37 cellular contexts compared by ENCODE assay signal in genomic region chr13:64791373-64791772, GRCh38.
DNase-seq lines count a peak whose midpoint lies in the region; ATAC-seq, FAIRE-seq and TF ChIP-seq lines count a peak whose summit lies in the region.
"Had no signal": no experiment of that assay in that cellular context is flagged by ENCODE, and none has a peak within 500 bp of the region (broad histone marks: within the 10 kb centered on the region; RNA-seq: fewer than 3 reads in every experiment).

No MANE protein-coding gene starts in this region.

- H3K27me3 Mint-ChIP-seq in GM23338 (ENCODE audit: insufficient read depth, low read depth, poor library complexity), result no peaks in the 10 kb centered on the region
- H3K27me3 Mint-ChIP-seq: B cell; CD4-positive, alpha-beta memory T cell; CD4-positive, alpha-beta T cell; CD4-positive, CD25-positive, alpha-beta regulatory T cell; CD8-positive, alpha-beta memory T cell had no signal

- no peak for TF ChIP-seq RAD21 in GM12878 (IDR thresholded peaks at IDR 0.05; ENCODE audit: insufficient read depth, low read depth, low read length)

- H3K4me1 ChIP-seq in GM23338 (ENCODE audit: insufficient read depth) (no peaks in the 10 kb centered on the region), GM12878 (ENCODE audit: control insufficient read depth, insufficient read depth, low read length) (no peaks in the 10 kb centered on the region), esophagus muscularis mucosa (no peaks in the 10 kb centered on the region), Karpas-422 (ENCODE audit: low read length) (no peaks in the 10 kb centered on the region)
- H3K4me1 ChIP-seq: A549, BE2C, BLaER1, Caco-2 had no signal

- H3K27me3 ChIP-seq in GM23338 (ENCODE audit: insufficient read depth) (no peaks in the 10 kb centered on the region), GM12878 (replicated peaks in 1 of 2; ENCODE audit: control insufficient read depth in 2 of 2, insufficient read depth in 2 of 2, low read length in 1 of 2) (no peaks in the 10 kb centered on the region), esophagus muscularis mucosa (no peaks in the 10 kb centered on the region), Karpas-422 (ENCODE audit: low read length) (no peaks in the 10 kb centered on the region)
- H3K27me3 ChIP-seq: BE2C; BLaER1; BLaER1 treated with 17β-estradiol and CSF1 and Interleukin-3, amounts not matched to agents 10 nM and 100 nM had no signal

- intact Hi-C loops in GM12878 (cut with micrococcal nuclease; ENCODE audit: unreplicated experiment), result no loop called here
- intact Hi-C loops in esophagus muscularis mucosa (cut with DNase I), result no loop called here

- no peak overlapping the region for H3K4me3 ChIP-seq in GM23338
- H3K4me3 ChIP-seq in GM12878, result no peak overlapping the region
- H3K4me3 ChIP-seq in esophagus muscularis mucosa, result no peak overlapping the region
- no peak overlapping the region for H3K4me3 ChIP-seq in Karpas-422 (ENCODE audit: low read length)
- H3K4me3 ChIP-seq: A549; BLaER1; BLaER1 treated with 17β-estradiol and CSF1 and Interleukin-3, amounts not matched to agents 10 nM and 100 nM had no signal

- no peaks in the 10 kb centered on the region for H3K79me2 ChIP-seq in GM23338 (replicated peaks; ENCODE audit: insufficient read depth)
- H3K79me2 ChIP-seq in GM12878 (ENCODE audit: control insufficient read depth, insufficient read depth, low read length), result no peaks in the 10 kb centered on the region
- no peaks in the 10 kb centered on the region for H3K79me2 ChIP-seq in Karpas-422 (ENCODE audit: low read length)

- H3F3A ChIP-seq in GM23338 (replicated peaks; ENCODE audit: low read depth), result no peaks in the 10 kb centered on the region

- H3K27ac ChIP-seq in GM23338 (ENCODE audit: low read depth) (no peak overlapping the region), GM12878 (ENCODE audit: control insufficient read depth, insufficient read depth) (no peak overlapping the region), esophagus muscularis mucosa (replicated peaks in 1 of 4) (no peak overlapping the region), Karpas-422 (ENCODE audit: low read length) (no peak overlapping the region)
- H3K27ac ChIP-seq: 22Rv1; A549; BLaER1; BLaER1 treated with 17β-estradiol and CSF1 and Interleukin-3, amounts not matched to agents 10 nM and 100 nM; C4-2B had no signal

- H3K27ac Mint-ChIP-seq in GM23338, result no peak overlapping the region
- H3K27ac Mint-ChIP-seq: B cell; CD14-positive monocyte; CD4-positive, alpha-beta memory T cell; CD4-positive, alpha-beta T cell; CD4-positive, CD25-positive, alpha-beta regulatory T cell; CD8-positive, alpha-beta memory T cell; CD8-positive, alpha-beta T cell had no signal

- no peaks in the 10 kb centered on the region for H3K4me1 Mint-ChIP-seq in GM23338
- H3K4me1 Mint-ChIP-seq: B cell; CD14-positive monocyte; CD4-positive, alpha-beta memory T cell; CD4-positive, CD25-positive, alpha-beta regulatory T cell; CD8-positive, alpha-beta memory T cell had no signal

- H3K9me3 ChIP-seq in GM12878 (replicated peaks; ENCODE audit: control insufficient read depth, insufficient read depth, low read length) (no peaks in the 10 kb centered on the region), esophagus muscularis mucosa (no peaks in the 10 kb centered on the region), Karpas-422 (ENCODE audit: low read length) (no peaks in the 10 kb centered on the region)
- H3K9me3 ChIP-seq: A549, BE2C, BLaER1 had no signal

- no peak for FAIRE-seq in GM12878 (lab: Jason Lieb, UNC)
- FAIRE-seq: A204.1, A549, D721Med had no signal

- H3K9me2 ChIP-seq in GM23338 (ENCODE audit: insufficient read depth), result no peaks in the 10 kb centered on the region; the same call in 1 of the 2 replicates
- H3K9me2 ChIP-seq in Karpas-422 (replicated peaks; ENCODE audit: insufficient read depth, low read length), result no peaks in the 10 kb centered on the region

- in situ Hi-C loops in GM12878 (cut with MboI), result no loop called here

- 0 out of 2 replicates have a peak overlapping the region, but pooled peaks have one; percentile 50 for H2AFZ ChIP-seq in GM23338
- H2AFZ ChIP-seq in GM12878 (ENCODE audit: control insufficient read depth, low read depth, low read length), result no peak overlapping the region
- H2AFZ ChIP-seq in Karpas-422 (ENCODE audit: low read length), result no peak overlapping the region

- no TSS peak for BruUV-seq in GM12878 (replicated peaks; lab: Mats Ljungman, UMichigan)

- no peak for DNase-seq in GM23338 (ENCODE audit: low spot score)
- no peak for DNase-seq in GM12878 (ENCODE audit: low read depth, low spot score)
- no peak for DNase-seq in HEK293T (ENCODE audit: extremely low spot score)
- DNase-seq in esophagus muscularis mucosa (ENCODE audit: extremely low spot score), result no peak
- DNase-seq in Karpas-422, result no peak
- no peak for DNase-seq in AG08396 (ENCODE audit: low spot score)
- DNase-seq: 8988T; ACHN; AML-193; BE2C; C1 segment of cervical spinal cord; Caco-2; Calu3; CD4-positive, alpha-beta memory T cell; CD4-positive, alpha-beta T cell; CD4-positive, CD25-positive, alpha-beta regulatory T cell; CD8-positive, alpha-beta memory T cell; CD8-positive, alpha-beta T cell; COR-L47; DMS 273 treated with DMSO at 0.1 percent for 48 hours; DMS153; DMS53; DMS79; DMS79 treated with DMSO at 0.1 percent for 48 hours; DND-41; EL had no signal

- no peaks in the 10 kb centered on the region for H3K9me3 Mint-ChIP-seq in GM23338

- SMC1A ChIA-PET in GM12878 (lab: Charles Lee; ENCODE audit: uncharacterized antibody, unreplicated experiment), result no interaction called here

- no peaks in the 10 kb centered on the region for H3K36me3 Mint-ChIP-seq in GM23338 (ENCODE audit: low read depth)
- H3K36me3 Mint-ChIP-seq: CD14-positive monocyte; CD4-positive, alpha-beta memory T cell; CD4-positive, CD25-positive, alpha-beta regulatory T cell; CD8-positive, alpha-beta memory T cell; CD8-positive, alpha-beta T cell had no signal

- no peaks in the 10 kb centered on the region for H4K20me1 ChIP-seq in GM23338 (replicated peaks; ENCODE audit: insufficient read depth)
- no peaks in the 10 kb centered on the region for H4K20me1 ChIP-seq in GM12878 (ENCODE audit: control insufficient read depth, insufficient read depth)
- no peaks in the 10 kb centered on the region for H4K20me1 ChIP-seq in Karpas-422 (ENCODE audit: insufficient read depth, low read depth, low read length)
- H4K20me1 ChIP-seq: BLaER1; BLaER1 treated with 17β-estradiol and CSF1 and Interleukin-3, amounts not matched to agents 10 nM and 100 nM had no signal

- TF ChIP-seq EP300 in GM12878 (IDR thresholded peaks at IDR 0.05; ENCODE audit: borderline replicate concordance in 1 of 2, control insufficient read depth in 1 of 2, low read depth in 2 of 2, low read length in 2 of 2) (no peak), esophagus muscularis mucosa (IDR thresholded peaks at IDR 0.05) (no peak)

- RAD21 ChIA-PET in GM12878 (lab: Charles Lee; ENCODE audit: unreplicated experiment), result no interaction called here

- H3K4me3 Mint-ChIP-seq in GM23338, result no peak overlapping the region
- H3K4me3 Mint-ChIP-seq: B cell; CD14-positive monocyte; CD4-positive, alpha-beta memory T cell; CD4-positive, alpha-beta T cell; CD4-positive, CD25-positive, alpha-beta regulatory T cell; CD8-positive, alpha-beta memory T cell; CD8-positive, alpha-beta T cell had no signal

- no peak overlapping the region for H3K9ac ChIP-seq in GM12878 (ENCODE audit: control insufficient read depth, insufficient read depth, low read length)
- no peak overlapping the region for H3K9ac ChIP-seq in Karpas-422 (ENCODE audit: low read length)
- H3K9ac ChIP-seq: BLaER1; BLaER1 treated with 17β-estradiol and CSF1 and Interleukin-3, amounts not matched to agents 10 nM and 100 nM had no signal

- H3K4me2 ChIP-seq in GM23338 (no peak overlapping the region), GM12878 (ENCODE audit: control insufficient read depth, insufficient read depth) (no peak overlapping the region), Karpas-422 (ENCODE audit: low read depth, low read length, poor library complexity, severe bottlenecking) (no peak overlapping the region)
- H3K4me2 ChIP-seq: A549; BLaER1; BLaER1 treated with 17β-estradiol and CSF1 and Interleukin-3, amounts not matched to agents 10 nM and 100 nM had no signal

- H3K36me3 ChIP-seq in GM23338 (ENCODE audit: insufficient read depth) (no peaks in the 10 kb centered on the region), GM12878 (ENCODE audit: control insufficient read depth in 2 of 2, insufficient read depth in 2 of 2, low read length in 1 of 2) (no peaks in the 10 kb centered on the region), esophagus muscularis mucosa (no peaks in the 10 kb centered on the region), Karpas-422 (ENCODE audit: insufficient read depth, low read length) (no peaks in the 10 kb centered on the region)
- H3K36me3 ChIP-seq: BE2C; BLaER1; BLaER1 treated with 17β-estradiol and CSF1 and Interleukin-3, amounts not matched to agents 10 nM and 100 nM had no signal

- POLR2A ChIA-PET in GM12878 (lab: Charles Lee), result no interaction called here
- POLR2A ChIA-PET in HEK293T (lab: Yijun Ruan, JAX), result no interaction called here

- no peak for TF ChIP-seq POLR2A in GM12878 (IDR thresholded peaks at IDR 0.05; ENCODE audit: low read depth, low read length)
- TF ChIP-seq POLR2A in esophagus muscularis mucosa (IDR thresholded peaks at IDR 0.05; ENCODE audit: low read depth), result no peak

- CTCF ChIA-PET in GM12878 (lab: Yijun Ruan, JAX), result no interaction called here
- CTCF ChIA-PET in HEK293T (lab: Yijun Ruan, JAX), result interaction anchor here (0.6 kb wide), 1 partner anchor 319 kb away, joined by 3 read pairs; no protein-coding TSS in a partner anchor

- no peak for TF ChIP-seq CTCF in GM23338 (conservative IDR thresholded peaks at IDR 0.05; ENCODE audit: low read depth in 2 of 2)
- TF ChIP-seq CTCF in GM12878 (IDR thresholded peaks at IDR 0.05 in 2 of 3, conservative IDR thresholded peaks at IDR 0.05 in 1 of 3; ENCODE audit: control insufficient read depth in 2 of 3, extremely low read depth in 1 of 3, insufficient read depth in 1 of 3, low read depth in 3 of 3, low read length in 3 of 3), result no peak
- TF ChIP-seq CTCF in esophagus muscularis mucosa (IDR thresholded peaks at IDR 0.05), result no peak

- 60% methylated on average over 4 of the region's 4 CpGs for WGBS in GM12878 (ENCODE audit: insufficient coverage, insufficient replicate concordance, low lambda C conversion rate, missing lambda C conversion rate)
- 95% methylated on average over 4 of the region's 4 CpGs for WGBS in esophagus muscularis mucosa

- peak; percentile 58 for ATAC-seq in GM18868 (IDR thresholded peaks at IDR 0.05; ENCODE audit: unreplicated experiment)
- ATAC-seq in GM23338, result no peak
- peak; percentile 50 for ATAC-seq in HG02610 (IDR thresholded peaks at IDR 0.05; ENCODE audit: unreplicated experiment)
- peak; percentile 58 for ATAC-seq in GM12878
- ATAC-seq: A549; CD8-positive, alpha-beta T cell had no signal

TF ChIP-seq in GM12878, 131 proteins besides CTCF, POLR2A, EP300 and RAD21 (continues in another document):
- TF ChIP-seq SIX5 (IDR thresholded peaks at IDR 0.05; ENCODE audit: low read depth, low read length, severe bottlenecking) (no peak), POLR2AphosphoS2 (IDR thresholded peaks at IDR 0.05; ENCODE audit: low read depth, low read length) (no peak)

TF ChIP-seq in HEK293T, 16 proteins besides CTCF, POLR2A, EP300 and RAD21:
- TF ChIP-seq BHLHE40 (IDR thresholded peaks at IDR 0.05; ENCODE audit: borderline replicate concordance) (no peak), L3MBTL2 (conservative IDR thresholded peaks at IDR 0.05) (no peak), ARNT (IDR thresholded peaks at IDR 0.05) (no peak), NFRKB (IDR thresholded peaks at IDR 0.05) (no peak)
